In the genomic region with DNA sequence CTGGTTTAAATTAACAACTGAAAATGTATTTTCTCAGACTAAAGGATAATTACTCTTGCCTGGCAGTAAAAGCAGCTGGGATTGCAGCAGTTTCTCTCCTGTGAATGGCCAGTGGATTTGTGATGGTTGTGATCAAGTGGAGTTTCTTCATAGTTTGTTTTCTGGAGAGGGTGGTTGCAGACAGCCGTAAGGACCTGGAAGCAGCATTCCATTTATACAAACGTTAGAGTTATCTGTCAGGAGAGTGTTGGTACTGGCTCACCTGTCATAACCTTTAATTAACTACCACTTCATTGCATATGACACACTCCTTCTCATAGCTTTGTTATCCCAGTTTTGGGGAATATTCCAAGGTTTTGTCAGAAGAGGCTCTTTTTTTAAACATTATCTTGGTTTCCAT, we compare ENCODE assay signal across 21 cellular contexts.
"Had no signal": no experiment of that assay in that cellular context is flagged by ENCODE, and none has a peak within 500 bp of the region (broad histone marks: within the 10 kb centered on the region; RNA-seq: fewer than 3 reads in every experiment).

No MANE protein-coding gene starts in this region.

- H3K36me3 ChIP-seq: heart right ventricle, pancreas, stomach, thoracic aorta, transverse colon had no signal

- H3K27me3 ChIP-seq: heart right ventricle, pancreas, stomach, transverse colon had no signal

- H3K9me3 Mint-ChIP-seq: endodermal cell had no signal

- H3K9me3 ChIP-seq: pancreas, stomach, thoracic aorta, transverse colon had no signal

- H3K4me1 ChIP-seq: heart right ventricle, pancreas, stomach, transverse colon had no signal

- H3K4me3 ChIP-seq: coronary artery, heart right ventricle, pancreas, stomach, thoracic aorta, transverse colon had no signal

- H3K4me1 Mint-ChIP-seq: endodermal cell, natural killer cell, neural crest cell had no signal

- ATAC-seq: heart right ventricle, natural killer cell, pancreas, right cardiac atrium had no signal

- H3K27me3 Mint-ChIP-seq: progenitor cell of endocrine pancreas had no signal

- H3K27ac ChIP-seq: coronary artery, heart right ventricle, pancreas, stomach, thoracic aorta, transverse colon had no signal

- H3K27ac Mint-ChIP-seq: endodermal cell, natural killer cell, progenitor cell of endocrine pancreas had no signal

- DNase-seq: effector CD4-positive, alpha-beta T cell; endodermal cell; erythroblast; heart right ventricle; hypothalamus; kidney glomerular epithelial cell; mammary epithelial cell; natural killer cell; nucleus accumbens; pancreas; right cardiac atrium; small intestine; stimulated activated CD4-positive, alpha-beta T cell treated with anti-CD3 and anti-CD28 coated beads, Interleukin-12 subunit alpha, Interleukin-12 subunit beta, amount 100 ng/mL, for 4 hours; stimulated activated naive CD4-positive, alpha-beta T cell; stomach; substantia nigra; transverse colon had no signal

- H3K4me3 Mint-ChIP-seq: endodermal cell, natural killer cell, neural crest cell had no signal
